ENCODE assay signal across 1 cellular context in genomic region chr3:102092617-102093466, GRCh38.
TF ChIP-seq lines count a peak whose summit lies in the region.

No MANE protein-coding gene starts in this region.

TF ChIP-seq in HEK293, 187 proteins besides CTCF, POLR2A, EP300 and RAD21 (continued from another document):
- TF ChIP-seq ZNF692 (tag by site-specific recombination; IDR thresholded peaks at IDR 0.05), result 0 out of 2 replicates have a peak, but pooled peaks have one; percentile 41
- no peak for TF ChIP-seq ZNF24 (tag by site-specific recombination; IDR thresholded peaks at IDR 0.05)
- no peak for TF ChIP-seq YY1 (tag by site-specific recombination; IDR thresholded peaks at IDR 0.05)
- TF ChIP-seq KLF10 (tag by site-specific recombination; IDR thresholded peaks at IDR 0.05), result 0 out of 2 replicates have a peak, but pooled peaks have one; percentile 30
- TF ChIP-seq HIC1 (tag by site-specific recombination; IDR thresholded peaks at IDR 0.05), result 0 out of 2 replicates have a peak, but pooled peaks have one; percentile 44
